ENCODE assay signal across 8 cellular contexts in the genomic region with DNA sequence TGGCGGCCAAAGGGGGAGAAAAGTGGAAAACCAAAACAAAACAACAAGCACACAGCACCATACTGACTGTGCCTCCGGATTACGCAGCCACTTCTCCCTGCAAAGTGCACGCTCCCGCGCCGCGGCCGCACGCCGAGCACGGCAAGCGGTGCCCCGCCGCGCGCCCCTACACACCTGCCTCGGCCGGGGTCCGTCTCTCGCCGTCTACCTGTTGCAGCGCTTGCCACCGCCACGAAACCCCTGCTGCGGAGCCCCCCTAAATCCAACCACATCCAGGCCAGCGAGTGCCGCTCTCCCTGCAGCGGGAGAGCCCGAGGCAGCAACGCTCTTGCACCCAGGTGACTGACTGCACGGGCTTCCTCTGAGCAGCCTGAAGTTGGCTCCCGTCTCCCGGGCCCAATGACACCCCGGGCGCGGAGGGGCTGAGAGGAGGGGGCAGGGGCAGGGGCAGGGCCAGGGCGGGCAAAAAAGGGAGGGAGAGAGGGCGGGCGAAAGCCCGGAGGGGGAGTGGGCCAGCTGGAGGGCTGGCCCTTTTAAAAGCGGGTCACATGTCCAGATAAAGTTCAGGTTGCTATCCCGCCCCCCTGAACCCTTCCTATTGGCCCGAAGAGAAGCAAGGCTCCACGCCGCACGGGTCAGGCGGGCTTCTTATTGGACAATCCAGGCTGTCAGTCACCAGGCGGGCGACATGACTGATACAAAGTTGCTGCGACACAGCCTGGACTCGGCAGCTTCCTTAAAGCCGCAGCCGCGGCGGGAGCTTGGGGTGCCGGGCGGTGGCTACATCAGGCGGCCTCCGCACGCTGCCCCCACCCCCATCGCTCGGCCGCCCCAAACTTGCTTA. TPM values are rescaled to one million over a fixed set of nuclear protein-coding genes. Genes with fewer than 3 reads are reported as not detected.
DNase-seq lines count a peak whose midpoint lies in the region; ATAC-seq and TF ChIP-seq lines count a peak whose summit lies in the region.

Gene NR3C2 (minus strand): TSS at position 429 of the 844 bp plus-strand sequence.

- H3K27me3 Mint-ChIP-seq in activated CD4-positive, alpha-beta T cell treated with anti-CD3 and anti-CD28 coated beads, Interleukin-2, amount 10 ng/mL, durations not matched to agents 7 days and 5 days, result peaks cover 25% of the 10 kb centered on the region

- no peaks in the 10 kb centered on the region for H3K9me3 ChIP-seq in BE2C

- peak within 1 kb of the TSS; percentile 99 for H3K4me3 Mint-ChIP-seq in activated CD4-positive, alpha-beta T cell treated with anti-CD3 and anti-CD28 coated beads, Interleukin-2, amount 10 ng/mL, durations not matched to agents 7 days and 5 days

- CTCF ChIA-PET in activated CD4-positive, alpha-beta T cell treated with anti-CD3 and anti-CD28 coated beads, Interleukin-2, amount 10 ng/mL, durations not matched to agents 7 days and 5 days (lab: Charles Lee), result interaction anchor here (1.3 to 1.7 kb wide), 2 partner anchors 67 to 386 kb away, joined by 3 to 5 read pairs; no protein-coding TSS in a partner anchor

- peak within 1 kb of the TSS; percentile 84 for H3K4me3 ChIP-seq in BE2C (ENCODE audit: low read depth, low read length)

- peak; percentile 97 for DNase-seq in BE2C
- peak; percentile 96 for DNase-seq in GM19238 (ENCODE audit: insufficient read length, low spot score)
- peak; percentile 86 to 92 for DNase-seq in NCI-H524 (lab: John Stamatoyannopoulos, UW)
- DNase-seq in activated CD4-positive, alpha-beta T cell treated with anti-CD3 and anti-CD28 coated beads, Interleukin-2, amount 10 ng/mL, durations not matched to agents 7 days and 5 days, result peak; percentile 99
- peak; percentile 78 for DNase-seq in cortex of kidney (lab: John Stamatoyannopoulos, UW)
- DNase-seq in stimulated activated CD4-positive, alpha-beta T cell treated with anti-CD3 and anti-CD28 coated beads, Interleukin-1b, Interleukin-23, amount 100 ng/mL, for 24 hours (ENCODE audit: low read depth in 4 of 4, low spot score in 1 of 4), result peak; percentile 75 to 93 (median 88)

- POLR2A ChIA-PET in activated CD4-positive, alpha-beta T cell treated with anti-CD3 and anti-CD28 coated beads, Interleukin-2, amount 10 ng/mL, durations not matched to agents 7 days and 5 days (lab: Charles Lee), result interaction anchor here (0.8 kb wide), 1 partner anchor 650 kb away, joined by 3 read pairs; no protein-coding TSS in a partner anchor

- no peaks in the 10 kb centered on the region for H3K36me3 ChIP-seq in BE2C

- H3K4me1 ChIP-seq in BE2C, result no peaks in the 10 kb centered on the region

- no peaks in the 10 kb centered on the region for H3K36me3 Mint-ChIP-seq in activated CD4-positive, alpha-beta T cell treated with anti-CD3 and anti-CD28 coated beads, Interleukin-2, amount 10 ng/mL, durations not matched to agents 7 days and 5 days (ENCODE audit: low read depth)

- H3K27me3 ChIP-seq in BE2C (peaks cover 77% of the 10 kb centered on the region), layer of hippocampus (ENCODE audit: control insufficient read depth, insufficient read depth, low read length) (no peaks in the 10 kb centered on the region)

- H3K27ac Mint-ChIP-seq in activated CD4-positive, alpha-beta T cell treated with anti-CD3 and anti-CD28 coated beads, Interleukin-2, amount 10 ng/mL, durations not matched to agents 7 days and 5 days, result peak within 1 kb of the TSS; percentile 97

- H3K4me1 Mint-ChIP-seq in activated CD4-positive, alpha-beta T cell treated with anti-CD3 and anti-CD28 coated beads, Interleukin-2, amount 10 ng/mL, durations not matched to agents 7 days and 5 days, result peaks cover 18% of the 10 kb centered on the region

- H3K27ac ChIP-seq in layer of hippocampus (ENCODE audit: low read depth, low read length), result peak within 1 kb of the TSS; percentile 91

- no peaks in the 10 kb centered on the region for H3K9me3 Mint-ChIP-seq in activated CD4-positive, alpha-beta T cell treated with anti-CD3 and anti-CD28 coated beads, Interleukin-2, amount 10 ng/mL, durations not matched to agents 7 days and 5 days

- no peak for TF ChIP-seq CTCF in BE2C (IDR thresholded peaks at IDR 0.05; ENCODE audit: low read depth, low read length)

- ATAC-seq in HG03439 (IDR thresholded peaks at IDR 0.05; ENCODE audit: unreplicated experiment), result peak; percentile 99

RNA-seq across cellular contexts. Expression of gene NR3C2, which starts in this region (rescaled TPM):
- not detected for polyA plus RNA-seq in BE2C (2012; ENCODE audit: insufficient read depth, insufficient read length, low read depth)
- total RNA-seq in activated CD4-positive, alpha-beta T cell treated with anti-CD3 and anti-CD28 coated beads, Interleukin-2, amount 10 ng/mL, durations not matched to agents 7 days and 5 days, result 1 to 10 TPM; 4.1 to 5.1 TPM

Comparison
In these comparisons a context has a peak if more than half of its experiments do, and no peak if none do; other contexts are left out.
1. Peak in every context shown above with its lines: DNase-seq, ATAC-seq, H3K4me3 ChIP-seq and H3K27ac ChIP-seq.